Comparison of ENCODE assay signal across 8 cellular contexts in the genomic region with DNA sequence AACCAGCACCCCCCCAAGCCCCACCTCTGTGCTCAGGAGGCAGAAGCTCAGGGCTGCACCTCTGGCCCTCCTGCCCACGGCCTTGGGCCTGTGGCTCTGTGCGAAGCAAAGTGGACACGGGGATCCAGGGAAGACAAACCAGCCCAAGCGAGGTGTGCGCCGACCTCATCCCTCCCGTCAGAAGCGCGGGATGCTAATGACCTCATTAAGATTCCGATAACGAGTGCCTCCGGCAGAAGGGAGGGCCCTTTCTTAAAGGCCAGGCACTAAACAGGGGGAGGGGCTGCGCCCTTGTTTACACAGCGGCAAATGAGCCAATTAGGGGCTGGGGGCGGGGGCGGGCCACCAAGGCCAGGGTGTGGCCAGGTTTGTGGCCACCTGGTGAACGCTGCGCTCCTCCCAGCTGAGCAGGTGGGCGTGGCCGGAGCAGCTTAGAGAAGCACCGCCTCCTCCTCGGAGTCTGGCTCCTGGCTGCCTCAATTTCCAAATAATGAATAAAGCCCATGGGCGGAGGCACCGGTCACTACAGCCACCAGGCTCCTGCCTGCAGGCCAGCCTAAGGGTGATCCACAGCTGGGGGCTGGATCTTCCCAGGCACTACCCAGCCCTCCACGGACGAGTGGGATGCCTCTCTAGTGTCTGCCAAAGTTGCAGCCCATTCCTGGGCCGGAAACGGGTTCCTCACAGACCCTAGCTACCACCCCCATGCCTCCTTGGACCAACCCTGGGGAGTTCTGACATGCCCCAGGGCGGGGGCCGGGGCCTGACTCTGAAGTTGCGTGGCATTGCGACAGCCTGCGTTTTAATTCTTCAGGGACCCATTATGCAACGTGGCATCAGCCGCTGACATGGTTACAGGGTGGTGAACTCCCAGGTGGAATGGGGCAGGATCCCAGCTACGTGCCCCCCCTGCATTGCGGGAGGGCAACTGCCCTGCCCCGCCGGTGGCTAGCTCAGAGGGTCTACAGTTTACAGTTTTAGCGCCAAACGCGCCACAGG. TPM values are rescaled to one million over a fixed set of nuclear protein-coding genes. Genes with fewer than 3 reads are reported as not detected.
A peak's percentile ranks its signal among the peaks of the same experiment; 100 is the strongest.
DNase-seq lines count a peak whose midpoint lies in the region; ATAC-seq and TF ChIP-seq lines count a peak whose summit lies in the region.

No MANE protein-coding gene starts in this region.

- no peaks in the 10 kb centered on the region for H3K27me3 ChIP-seq in testis

- peak overlapping the region in 4 of 6 donors; percentile 69 to 91 (median 88) for H3K27ac Mint-ChIP-seq in naive B cell

- no peak for TF ChIP-seq CTCF in GM12865 (IDR thresholded peaks at IDR 0.05; ENCODE audit: insufficient read depth, low read depth, low read length, missing control alignments)
- TF ChIP-seq CTCF in cardiac fibroblast (IDR thresholded peaks at IDR 0.05; ENCODE audit: low read depth, low read length): no peak
- TF ChIP-seq CTCF in testis (IDR thresholded peaks at IDR 0.05): no peak

- H3K9me3 Mint-ChIP-seq in naive B cell: no peaks in the 10 kb centered on the region

- WGBS in testis, 2 donors: 58 to 60% methylated on average over 10 to 41 of the region's 42 CpGs

- intact Hi-C loops in testis (cut with DNase I; ENCODE audit: low total_unique reads): no loop called here

- TF ChIP-seq POLR2A in testis (IDR thresholded peaks at IDR 0.05): no peak

- peaks cover 27 to 59% (median 30%) of the 10 kb centered on the region in 3 donors for H3K4me1 Mint-ChIP-seq in naive B cell

- ATAC-seq in naive B cell (ENCODE audit: low read depth in 2 of 2): no peak
- ATAC-seq in HG02852 (IDR thresholded peaks at IDR 0.05; ENCODE audit: unreplicated experiment): no peak

- H3K27ac ChIP-seq in testis: no peak overlapping the region

- peaks cover 0 to 14% (median 6%) of the 10 kb centered on the region in 3 donors for H3K27me3 Mint-ChIP-seq in naive B cell

- H3K36me3 Mint-ChIP-seq in naive B cell: peaks cover 0 to 10% of the 10 kb centered on the region in 2 donors

- H3K4me3 Mint-ChIP-seq in naive B cell: peak overlapping the region; percentile 91 to 100 (median 98)

- no peak for DNase-seq in GM12865 (ENCODE audit: low read depth)
- DNase-seq in NCI-H510A (lab: John Stamatoyannopoulos, UW): peak; percentile 75
- no peak for DNase-seq in cardiac fibroblast (ENCODE audit: low read depth in 2 of 2)
- DNase-seq in naive B cell: no peak
- DNase-seq in HPDE6-E6E7 (ENCODE audit: extremely low spot score): no peak
- no peak for DNase-seq in testis
- DNase-seq in NK-92 treated with Interleukin-12 subunit alpha and Interleukin-12 subunit beta, amount 100 ng/mL, for 24 hours (lab: John Stamatoyannopoulos, UW): no peak

- H3K4me1 ChIP-seq in testis: peaks cover 45% of the 10 kb centered on the region

- H3K4me3 ChIP-seq in GM12865 (ENCODE audit: low read depth, low read length) (peak overlapping the region; percentile 71), cardiac fibroblast (replicated peaks in 1 of 2; ENCODE audit: low read depth in 2 of 2, low read length in 2 of 2) (peak overlapping the region; percentile 8 to 75), testis (no peak overlapping the region)

- H3K9me3 ChIP-seq in testis: no peaks in the 10 kb centered on the region

- no peaks in the 10 kb centered on the region for H3K36me3 ChIP-seq in testis (ENCODE audit: low read depth, missing control alignments)

RNA-seq across cellular contexts. Expression of a gene that starts 3.0 kb away (rescaled TPM):
- polyA plus RNA-seq in naive B cell (ENCODE audit: low read depth in 6 of 6) (10 to 100 TPM in 2 of 6 donors, 1 to 10 TPM in 4; 3.3 to 17.1 (median 9.6) TPM), testis (ENCODE audit: insufficient read depth, low read depth, low replicate concordance) (11.5 TPM)
- total RNA-seq in testis: 10 to 100 TPM; 23.5 to 35.9 TPM

RNA-seq across cellular contexts. Expression of a gene that starts 39.4 kb away (rescaled TPM):
- polyA plus RNA-seq in naive B cell (ENCODE audit: low read depth in 6 of 6) (1 to 10 TPM in 1 of 6 donors, under 1 TPM in 4, not detected in 1; 0.16 to 1.3 (median 0.58) TPM), testis (ENCODE audit: insufficient read depth, low read depth, low replicate concordance) (13.8 TPM)
- total RNA-seq in testis: 10 to 100 TPM; 13.9 to 22.4 TPM

RNA-seq across cellular contexts. Expression of a gene that starts 58.3 kb away (rescaled TPM):
- under 1 TPM in 1 of 6 donors, not detected in 5; 0.09 TPM for polyA plus RNA-seq in naive B cell (ENCODE audit: low read depth in 6 of 6)
- 10 to 100 TPM; 27.1 to 30.7 TPM for total RNA-seq in testis
- 19.4 TPM for polyA plus RNA-seq in testis (ENCODE audit: insufficient read depth, low read depth, low replicate concordance)

Comparison
In these comparisons a context has a peak if more than half of its experiments do, and no peak if none do; other contexts are left out.
1. H3K4me3 ChIP-seq: peak in GM12865 (single experiment) and cardiac fibroblast (2 of 2); none in testis (0 of 2).
2. RNA of a gene that starts 58.3 kb away (polyA plus RNA-seq): 19.4 TPM in testis (single experiment); 0.09 TPM in naive B cell; every median in the first group is over 10 times any median in the second.